ENCODE assay signal across 9 cellular contexts in the genomic region with DNA sequence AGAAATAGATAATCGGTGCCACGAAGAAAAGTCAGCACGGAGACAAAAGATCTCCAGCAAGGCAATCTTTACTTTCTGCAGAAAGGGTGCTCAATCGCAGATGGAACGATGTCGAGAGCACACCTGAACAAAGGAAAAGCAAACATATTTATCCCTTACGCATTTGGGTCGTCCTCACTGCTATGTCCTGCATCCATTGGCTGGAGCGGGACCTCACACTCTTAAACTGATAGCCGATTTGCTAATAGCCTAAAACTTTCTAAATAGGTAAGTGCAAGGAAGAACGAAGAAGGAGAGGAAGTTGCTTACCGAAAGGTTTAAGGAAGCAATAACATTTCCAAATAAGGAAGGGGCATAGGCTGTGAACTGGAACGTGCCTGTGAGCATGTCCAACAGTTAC. TPM values are rescaled to one million over a fixed set of nuclear protein-coding genes. Genes with fewer than 3 reads are reported as not detected.
A peak's percentile ranks its signal among the peaks of the same experiment; 100 is the strongest.
DNase-seq lines count a peak whose midpoint lies in the region; ATAC-seq and TF ChIP-seq lines count a peak whose summit lies in the region.
"Had no signal": no experiment of that assay in that cellular context is flagged by ENCODE, and none has a peak within 500 bp of the region (broad histone marks: within the 10 kb centered on the region; RNA-seq: fewer than 3 reads in every experiment).

No MANE protein-coding gene starts in this region.

- TF ChIP-seq CTCF in left lung (IDR thresholded peaks at IDR 0.05), result no peak

- CTCF ChIA-PET in naive thymus-derived CD4-positive, alpha-beta T cell (lab: Charles Lee), result no interaction called here

- intact Hi-C loops in naive thymus-derived CD4-positive, alpha-beta T cell (cut with micrococcal nuclease), result loop anchor here (5.0 kb wide), 3 partner anchors 332 to 1797 kb away; a partner anchor contains a TSS
- intact Hi-C loops in left lung (cut with DNase I), result no loop called here

- H3K27me3 ChIP-seq in adipocyte (replicated peaks; ENCODE audit: control insufficient read depth, insufficient read depth, low read length) (no peaks in the 10 kb centered on the region), left lung (no peaks in the 10 kb centered on the region)
- no peaks in the 10 kb centered on the region for H3K27me3 ChIP-seq in naive thymus-derived CD4-positive, alpha-beta T cell (ENCODE audit: control insufficient read depth in 2 of 2, insufficient read depth in 2 of 2, low read length in 2 of 2)

- POLR2A ChIA-PET in naive thymus-derived CD4-positive, alpha-beta T cell (lab: Charles Lee), result interaction anchor here (0.9 to 1.8 kb wide), 3 partner anchors 11 to 111 kb away, joined by 3 to 6 read pairs (median 6); a partner anchor contains a TSS

- no peak overlapping the region for H3K9ac ChIP-seq in adipocyte (ENCODE audit: low read length)

- peak overlapping the region; percentile 88 to 98 (median 96) for H3K4me3 Mint-ChIP-seq in naive thymus-derived CD4-positive, alpha-beta T cell

- peaks cover 0 to 11% (median 0%) of the 10 kb centered on the region in 11 donors for H3K9me3 Mint-ChIP-seq in naive thymus-derived CD4-positive, alpha-beta T cell

- H3K27me3 Mint-ChIP-seq in naive thymus-derived CD4-positive, alpha-beta T cell, result peaks cover 0 to 2% (median 0%) of the 10 kb centered on the region in 5 donors

- DNase-seq in CD1c-positive myeloid dendritic cell (ENCODE audit: extremely low spot score), result peak; percentile 52
- peak; percentile 58 for DNase-seq in KBM-7
- no peak for DNase-seq in adipocyte (ENCODE audit: low read depth)
- no peak for DNase-seq in naive thymus-derived CD4-positive, alpha-beta T cell
- DNase-seq in foreskin melanocyte, result no peak
- no peak for DNase-seq in left lung
- no peak for DNase-seq in midbrain (lab: John Stamatoyannopoulos, UW)

- H3K36me3 ChIP-seq in adipocyte (ENCODE audit: control insufficient read depth, insufficient read depth, low read length, severe bottlenecking) (peaks cover under 1% of the 10 kb centered on the region), left lung (no peaks in the 10 kb centered on the region)
- peaks cover 0 to 4% (median 0%) of the 10 kb centered on the region in 3 experiments for H3K36me3 ChIP-seq in naive thymus-derived CD4-positive, alpha-beta T cell (ENCODE audit: control insufficient read depth in 2 of 3, insufficient read depth in 3 of 3, low read length in 3 of 3)
- H3K36me3 ChIP-seq: prostate gland had no signal

- peak overlapping the region; percentile 94 to 98 (median 96) for H3K27ac Mint-ChIP-seq in naive thymus-derived CD4-positive, alpha-beta T cell

- H3K27ac ChIP-seq in naive thymus-derived CD4-positive, alpha-beta T cell (ENCODE audit: low read depth, low read length), result peak overlapping the region; percentile 78
- peak overlapping the region in 1 of 2 donors; percentile 95 for H3K27ac ChIP-seq in left lung

- H3K4me1 ChIP-seq in adipocyte (ENCODE audit: control insufficient read depth, insufficient read depth, low read length) (peaks cover 18% of the 10 kb centered on the region), left lung (peaks cover 14 to 48% of the 10 kb centered on the region in 2 donors)
- peaks cover 8 to 11% of the 10 kb centered on the region in 2 donors for H3K4me1 ChIP-seq in naive thymus-derived CD4-positive, alpha-beta T cell (ENCODE audit: control insufficient read depth in 2 of 2, insufficient read depth in 2 of 2, low read length in 2 of 2)
- H3K4me1 ChIP-seq: prostate gland had no signal

- peaks cover 23 to 46% (median 40%) of the 10 kb centered on the region in 7 donors for H3K4me1 Mint-ChIP-seq in naive thymus-derived CD4-positive, alpha-beta T cell

- in situ Hi-C loops in KBM-7 (cut with MboI; ENCODE audit: low pct_unique_long_range_greater_than_20kb, low sequenced_read_pairs), result no loop called here

- peak overlapping the region; percentile 99 for H3K4me3 ChIP-seq in adipocyte (ENCODE audit: low read length)
- peak overlapping the region; percentile 85 for H3K4me3 ChIP-seq in naive thymus-derived CD4-positive, alpha-beta T cell (ENCODE audit: low read length)
- peak overlapping the region in 1 of 2 donors; percentile 97 for H3K4me3 ChIP-seq in left lung

- no peak for ATAC-seq in naive thymus-derived CD4-positive, alpha-beta T cell
- ATAC-seq in left lung, result no peak
- ATAC-seq in HG03521 (IDR thresholded peaks at IDR 0.05; ENCODE audit: unreplicated experiment), result no peak

- peaks cover 0 to 15% (median 9%) of the 10 kb centered on the region in 5 donors for H3K36me3 Mint-ChIP-seq in naive thymus-derived CD4-positive, alpha-beta T cell

- no peaks in the 10 kb centered on the region for H3K9me3 ChIP-seq in adipocyte (ENCODE audit: control insufficient read depth, low read length)
- H3K9me3 ChIP-seq in naive thymus-derived CD4-positive, alpha-beta T cell (ENCODE audit: control insufficient read depth in 2 of 3, low read length in 3 of 3), result no peaks in the 10 kb centered on the region
- H3K9me3 ChIP-seq in left lung, result no peaks in the 10 kb centered on the region
- H3K9me3 ChIP-seq: prostate gland had no signal

RNA-seq across cellular contexts. Expression of a gene that starts 1.2 kb away (rescaled TPM):
- total RNA-seq in naive thymus-derived CD4-positive, alpha-beta T cell, result 10 to 100 TPM; 40.5 to 69.0 (median 51.0) TPM
- 10 to 100 TPM; 17.0 to 34.2 TPM for polyA plus RNA-seq in naive thymus-derived CD4-positive, alpha-beta T cell
- 10 to 100 TPM; 32.7 to 35.2 TPM for total RNA-seq in left lung

RNA-seq across cellular contexts. Expression of a gene that starts 30.4 kb away (rescaled TPM):
- 10 to 100 TPM in 1 of 5 experiments, 1 to 10 TPM in 4; 1.2 to 37.5 (median 5.7) TPM for total RNA-seq in naive thymus-derived CD4-positive, alpha-beta T cell
- 1 to 10 TPM; 2.6 to 4.7 TPM for polyA plus RNA-seq in naive thymus-derived CD4-positive, alpha-beta T cell
- 10 to 100 TPM; 25.2 to 38.3 TPM for total RNA-seq in left lung

Comparison
In these comparisons a context has a peak if more than half of its experiments do, and no peak if none do; other contexts are left out.
1. DNase-seq: peak in CD1c-positive myeloid dendritic cell (single experiment) and KBM-7 (single experiment); none in adipocyte (single experiment), naive thymus-derived CD4-positive, alpha-beta T cell (0 of 9), foreskin melanocyte (single experiment), left lung (0 of 2) and midbrain (single experiment).
2. intact Hi-C loops: an anchor here in naive thymus-derived CD4-positive, alpha-beta T cell (5.0 kb wide); none called in left lung.